ENCODE assay signal across 16 cellular contexts in genomic region chr4:176499518-176499917, GRCh38.
DNase-seq lines count a peak whose midpoint lies in the region; FAIRE-seq and TF ChIP-seq lines count a peak whose summit lies in the region.
"Had no signal": no experiment of that assay in that cellular context is flagged by ENCODE, and none has a peak within 500 bp of the region (broad histone marks: within the 10 kb centered on the region; RNA-seq: fewer than 3 reads in every experiment).

No MANE protein-coding gene starts in this region.

- H3K4me3 ChIP-seq in epithelial cell of proximal tubule (ENCODE audit: low read depth, low read length) (no peak overlapping the region), skeletal muscle cell (ENCODE audit: low read depth, low read length) (no peak overlapping the region)
- H3K4me3 ChIP-seq: HAP-1 had no signal

- DNase-seq in ELR (ENCODE audit: low read depth) (peak; percentile 83), RCC 7860 (ENCODE audit: low spot score) (peak; percentile 56), epithelial cell of proximal tubule (ENCODE audit: low read depth) (peak; percentile 31), skeletal muscle cell (ENCODE audit: low read depth) (peak; percentile 43), posterior vena cava (ENCODE audit: low spot score) (no peak), hypothalamus (lab: John Stamatoyannopoulos, UW) (no peak), SIG-M5 (lab: John Stamatoyannopoulos, UW) (no peak)
- no peak for DNase-seq in activated CD8-positive, alpha-beta memory T cell treated with anti-CD3 and anti-CD28 coated beads for 24 hours
- DNase-seq: activated CD4-positive, CD25-positive, alpha-beta regulatory T cell; activated CD8-positive, alpha-beta memory T cell treated with anti-CD3 and anti-CD28 coated beads, Interleukin-2, amount 50 U/mL, for 48 hours; activated naive CD8-positive, alpha-beta T cell treated with anti-CD3 and anti-CD28 coated beads, Interleukin-2, amount 10 ng/mL, durations not matched to agents 7 days and 5 days; CD8-positive, alpha-beta T cell; naive thymus-derived CD8-positive, alpha-beta T cell; NCI-H2171; right cardiac atrium had no signal

- peak; percentile 90 for FAIRE-seq in RCC 7860 (lab: Jason Lieb, UNC)

- TF ChIP-seq CTCF in epithelial cell of proximal tubule (conservative IDR thresholded peaks at IDR 0.05; ENCODE audit: low read depth, low read length) = no peak

- intact Hi-C loops in posterior vena cava (cut with DNase I) = no loop called here

Comparison
In these comparisons a context has a peak if more than half of its experiments do, and no peak if none do; other contexts are left out.
1. DNase-seq: peak in ELR (single experiment), RCC 7860 (single experiment), epithelial cell of proximal tubule (single experiment) and skeletal muscle cell (single experiment); none in posterior vena cava (single experiment), hypothalamus (0 of 51), SIG-M5 (single experiment) and activated CD8-positive, alpha-beta memory T cell treated with anti-CD3 and anti-CD28 coated beads for 24 hours (single experiment).